Comparison of ENCODE assay signal across 1 cellular context in the genomic region with DNA sequence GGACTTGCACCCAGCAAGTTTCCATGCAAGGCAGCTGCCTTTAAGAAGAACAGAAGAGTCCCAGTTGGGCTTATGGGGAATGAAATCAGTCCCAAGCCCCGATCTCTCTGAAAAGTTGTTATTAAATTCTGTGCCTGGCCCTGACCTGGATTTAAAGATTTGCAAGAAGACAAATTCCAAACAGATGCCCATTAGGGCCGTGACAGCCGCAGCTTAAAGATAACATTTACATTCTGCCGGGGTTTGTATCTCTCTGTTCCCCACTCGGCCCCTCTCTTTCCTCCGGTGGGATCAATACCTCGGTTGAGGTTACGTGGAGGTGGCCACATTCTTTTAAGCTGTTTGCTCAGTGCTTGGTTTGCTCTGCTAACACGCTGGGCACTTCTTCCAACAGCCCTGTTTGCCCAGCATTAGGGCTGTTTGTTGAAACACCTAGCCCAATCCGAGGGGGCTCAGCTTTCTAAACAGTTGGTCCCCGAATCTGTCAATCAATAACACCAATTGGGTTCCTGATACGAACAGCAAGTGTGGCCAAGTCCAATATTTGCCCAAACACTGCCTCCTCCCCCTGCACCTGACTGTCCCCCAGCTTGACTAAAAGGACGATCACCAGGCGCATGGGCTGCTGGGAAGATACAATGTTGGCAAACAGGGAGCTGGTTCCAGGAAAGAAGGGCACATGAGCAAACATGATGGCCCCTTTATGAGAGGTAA.
TF ChIP-seq lines count a peak whose summit lies in the region.

No MANE protein-coding gene starts in this region.

TF ChIP-seq in HepG2, 621 proteins besides CTCF, POLR2A, EP300 and RAD21 (continued from another document and continues in another):
- TF ChIP-seq HHEX (CRISPR knock-in tag; IDR thresholded peaks at IDR 0.05) (peak; percentile 100), ZNF121 (CRISPR knock-in tag; IDR thresholded peaks at IDR 0.05) (no peak), NFKBIZ (CRISPR knock-in tag; IDR thresholded peaks at IDR 0.05) (peak; percentile 70; the same call in 1 of the 2 replicates), KMT2A (CRISPR knock-in tag; IDR thresholded peaks at IDR 0.05) (0 out of 2 replicates have a peak, but pooled peaks have one; percentile 36), TBL1XR1 (IDR thresholded peaks at IDR 0.05; ENCODE audit: borderline replicate concordance, low read length, partially characterized antibody) (peak; percentile 46), REST (IDR thresholded peaks at IDR 0.05; ENCODE audit: borderline replicate concordance in 1 of 2, low read depth in 1 of 2, low read length in 2 of 2) (peak in 1 of 2 experiments; percentile 84; a peak in 1 of 4 replicates), DNMT3B (CRISPR knock-in tag; conservative IDR thresholded peaks at IDR 0.05) (no peak), ZSCAN25 (CRISPR knock-in tag; IDR thresholded peaks at IDR 0.05) (0 out of 2 replicates have a peak, but pooled peaks have one; percentile 17), ZNF329 (CRISPR knock-in tag; IDR thresholded peaks at IDR 0.05; ENCODE audit: low read depth) (0 out of 2 replicates have a peak, but pooled peaks have one; percentile 47), GATAD2A (CRISPR knock-in tag; IDR thresholded peaks at IDR 0.05) (peak; percentile 59; the same call in 1 of the 2 replicates), ZNF746 (CRISPR knock-in tag; IDR thresholded peaks at IDR 0.05) (peak; percentile 89), XRCC5 (optimal IDR thresholded peaks at IDR 0.05; ENCODE audit: low read length) (no peak), ZNF326 (CRISPR knock-in tag; IDR thresholded peaks at IDR 0.05; ENCODE audit: borderline replicate concordance) (no peak), ZNF691 (CRISPR knock-in tag; IDR thresholded peaks at IDR 0.05; ENCODE audit: borderline replicate concordance, low read depth) (no peak), HDAC2 (CRISPR knock-in tag; IDR thresholded peaks at IDR 0.05) (peak; percentile 97), REL (CRISPR knock-in tag; conservative IDR thresholded peaks at IDR 0.05) (0 out of 2 replicates have a peak, but pooled peaks have one; percentile 24), TCF12 (IDR thresholded peaks at IDR 0.05) (no peak), TCF12 (CRISPR knock-in tag; IDR thresholded peaks at IDR 0.05) (peak; percentile 78; the same call in 1 of the 2 replicates), TFE3 (CRISPR knock-in tag; IDR thresholded peaks at IDR 0.05) (0 out of 2 replicates have a peak, but pooled peaks have one; percentile 23), GATAD1 (CRISPR knock-in tag; IDR thresholded peaks at IDR 0.05) (0 out of 2 replicates have a peak, but pooled peaks have one; percentile 15), SALL1 (CRISPR knock-in tag; IDR thresholded peaks at IDR 0.05) (peak; percentile 68), NR2F1 (CRISPR knock-in tag; IDR thresholded peaks at IDR 0.05) (0 out of 4 replicates have a peak, but pooled peaks of 1 of the 2 experiments have one; percentile 25), ZNF331 (CRISPR knock-in tag; IDR thresholded peaks at IDR 0.05) (0 out of 2 replicates have a peak, but pooled peaks have one; percentile 23)
- TF ChIP-seq, protein P1, sequence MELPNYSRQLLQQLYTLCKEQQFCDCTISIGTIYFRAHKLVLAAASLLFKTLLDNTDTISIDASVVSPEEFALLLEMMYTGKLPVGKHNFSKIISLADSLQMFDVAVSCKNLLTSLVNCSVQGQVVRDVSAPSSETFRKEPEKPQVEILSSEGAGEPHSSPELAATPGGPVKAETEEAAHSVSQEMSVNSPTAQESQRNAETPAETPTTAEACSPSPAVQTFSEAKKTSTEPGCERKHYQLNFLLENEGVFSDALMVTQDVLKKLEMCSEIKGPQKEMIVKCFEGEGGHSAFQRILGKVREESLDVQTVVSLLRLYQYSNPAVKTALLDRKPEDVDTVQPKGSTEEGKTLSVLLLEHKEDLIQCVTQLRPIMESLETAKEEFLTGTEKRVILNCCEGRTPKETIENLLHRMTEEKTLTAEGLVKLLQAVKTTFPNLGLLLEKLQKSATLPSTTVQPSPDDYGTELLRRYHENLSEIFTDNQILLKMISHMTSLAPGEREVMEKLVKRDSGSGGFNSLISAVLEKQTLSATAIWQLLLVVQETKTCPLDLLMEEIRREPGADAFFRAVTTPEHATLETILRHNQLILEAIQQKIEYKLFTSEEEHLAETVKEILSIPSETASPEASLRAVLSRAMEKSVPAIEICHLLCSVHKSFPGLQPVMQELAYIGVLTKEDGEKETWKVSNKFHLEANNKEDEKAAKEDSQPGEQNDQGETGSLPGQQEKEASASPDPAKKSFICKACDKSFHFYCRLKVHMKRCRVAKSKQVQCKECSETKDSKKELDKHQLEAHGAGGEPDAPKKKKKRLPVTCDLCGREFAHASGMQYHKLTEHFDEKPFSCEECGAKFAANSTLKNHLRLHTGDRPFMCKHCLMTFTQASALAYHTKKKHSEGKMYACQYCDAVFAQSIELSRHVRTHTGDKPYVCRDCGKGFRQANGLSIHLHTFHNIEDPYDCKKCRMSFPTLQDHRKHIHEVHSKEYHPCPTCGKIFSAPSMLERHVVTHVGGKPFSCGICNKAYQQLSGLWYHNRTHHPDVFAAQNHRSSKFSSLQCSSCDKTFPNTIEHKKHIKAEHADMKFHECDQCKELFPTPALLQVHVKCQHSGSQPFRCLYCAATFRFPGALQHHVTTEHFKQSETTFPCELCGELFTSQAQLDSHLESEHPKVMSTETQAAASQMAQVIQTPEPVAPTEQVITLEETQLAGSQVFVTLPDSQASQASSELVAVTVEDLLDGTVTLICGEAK (IDR thresholded peaks at IDR 0.05), result no peak
- TF ChIP-seq, protein P1 (CRISPR knock-in tag; IDR thresholded peaks at IDR 0.05), result peak; percentile 60; the same call in 1 of the 2 replicates
- TF ChIP-seq, protein P2, sequence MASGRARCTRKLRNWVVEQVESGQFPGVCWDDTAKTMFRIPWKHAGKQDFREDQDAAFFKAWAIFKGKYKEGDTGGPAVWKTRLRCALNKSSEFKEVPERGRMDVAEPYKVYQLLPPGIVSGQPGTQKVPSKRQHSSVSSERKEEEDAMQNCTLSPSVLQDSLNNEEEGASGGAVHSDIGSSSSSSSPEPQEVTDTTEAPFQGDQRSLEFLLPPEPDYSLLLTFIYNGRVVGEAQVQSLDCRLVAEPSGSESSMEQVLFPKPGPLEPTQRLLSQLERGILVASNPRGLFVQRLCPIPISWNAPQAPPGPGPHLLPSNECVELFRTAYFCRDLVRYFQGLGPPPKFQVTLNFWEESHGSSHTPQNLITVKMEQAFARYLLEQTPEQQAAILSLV (CRISPR knock-in tag; IDR thresholded peaks at IDR 0.05; ENCODE audit: borderline replicate concordance), result 0 out of 2 replicates have a peak, but pooled peaks have one; percentile 40
- TF ChIP-seq, protein P3, sequence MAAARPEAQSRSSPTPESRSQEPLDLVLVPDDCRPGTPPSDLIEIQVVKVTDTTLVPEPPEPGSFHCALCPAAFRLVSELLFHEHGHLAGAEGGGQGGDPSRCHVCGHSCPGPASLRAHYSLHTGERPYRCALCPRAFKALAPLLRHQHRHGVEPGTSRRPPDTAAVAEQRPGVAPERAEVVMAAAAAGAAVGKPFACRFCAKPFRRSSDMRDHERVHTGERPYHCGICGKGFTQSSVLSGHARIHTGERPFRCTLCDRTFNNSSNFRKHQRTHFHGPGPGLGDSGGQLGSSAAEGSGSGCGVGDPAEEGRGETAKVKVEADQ (CRISPR knock-in tag; IDR thresholded peaks at IDR 0.05; ENCODE audit: borderline replicate concordance), result peak; percentile 50; the same call in 1 of the 2 replicates
- TF ChIP-seq, protein P4, sequence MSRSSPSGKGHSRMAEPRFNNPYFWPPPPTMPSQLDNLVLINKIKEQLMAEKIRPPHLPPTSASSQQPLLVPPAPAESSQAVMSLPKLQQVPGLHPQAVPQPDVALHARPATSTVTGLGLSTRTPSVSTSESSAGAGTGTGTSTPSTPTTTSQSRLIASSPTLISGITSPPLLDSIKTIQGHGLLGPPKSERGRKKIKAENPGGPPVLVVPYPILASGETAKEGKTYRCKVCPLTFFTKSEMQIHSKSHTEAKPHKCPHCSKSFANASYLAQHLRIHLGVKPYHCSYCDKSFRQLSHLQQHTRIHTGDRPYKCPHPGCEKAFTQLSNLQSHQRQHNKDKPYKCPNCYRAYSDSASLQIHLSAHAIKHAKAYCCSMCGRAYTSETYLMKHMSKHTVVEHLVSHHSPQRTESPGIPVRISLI (CRISPR knock-in tag; IDR thresholded peaks at IDR 0.05; ENCODE audit: borderline replicate concordance), result peak; percentile 87
- TF ChIP-seq, protein P5, sequence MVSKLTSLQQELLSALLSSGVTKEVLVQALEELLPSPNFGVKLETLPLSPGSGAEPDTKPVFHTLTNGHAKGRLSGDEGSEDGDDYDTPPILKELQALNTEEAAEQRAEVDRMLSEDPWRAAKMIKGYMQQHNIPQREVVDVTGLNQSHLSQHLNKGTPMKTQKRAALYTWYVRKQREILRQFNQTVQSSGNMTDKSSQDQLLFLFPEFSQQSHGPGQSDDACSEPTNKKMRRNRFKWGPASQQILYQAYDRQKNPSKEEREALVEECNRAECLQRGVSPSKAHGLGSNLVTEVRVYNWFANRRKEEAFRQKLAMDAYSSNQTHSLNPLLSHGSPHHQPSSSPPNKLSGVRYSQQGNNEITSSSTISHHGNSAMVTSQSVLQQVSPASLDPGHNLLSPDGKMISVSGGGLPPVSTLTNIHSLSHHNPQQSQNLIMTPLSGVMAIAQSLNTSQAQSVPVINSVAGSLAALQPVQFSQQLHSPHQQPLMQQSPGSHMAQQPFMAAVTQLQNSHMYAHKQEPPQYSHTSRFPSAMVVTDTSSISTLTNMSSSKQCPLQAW (CRISPR knock-in tag; IDR thresholded peaks at IDR 0.05), result 0 out of 2 replicates have a peak, but pooled peaks have one; percentile 18
